In genomic region chr11:45853616-45854219, GRCh38 we compare ENCODE assay signal across 21 cellular contexts. TPM values are rescaled to one million over a fixed set of nuclear protein-coding genes. Genes with fewer than 3 reads are reported as not detected.
DNase-seq lines count a peak whose midpoint lies in the region; ATAC-seq and TF ChIP-seq lines count a peak whose summit lies in the region.
"Had no signal": no experiment of that assay in that cellular context is flagged by ENCODE, and none has a peak within 500 bp of the region (broad histone marks: within the 10 kb centered on the region; RNA-seq: fewer than 3 reads in every experiment).

No MANE protein-coding gene starts in this region.

- no peaks in the 10 kb centered on the region for H3K9me3 Mint-ChIP-seq in CD4-positive, CD25-positive, alpha-beta regulatory T cell
- no peaks in the 10 kb centered on the region for H3K9me3 Mint-ChIP-seq in Calu3 (ENCODE audit: low read depth, unreplicated experiment)
- H3K9me3 Mint-ChIP-seq: activated CD4-positive, alpha-beta memory T cell treated with anti-CD3 and anti-CD28 coated beads, Interleukin-2, amount 10 ng/mL, durations not matched to agents 7 days and 5 days; activated T-cell treated with anti-CD3 and anti-CD28 coated beads, Interleukin-2, amount 50 U/mL, for 24 hours had no signal

- H3K9me3 ChIP-seq in CD4-positive, CD25-positive, alpha-beta regulatory T cell (ENCODE audit: control insufficient read depth in 2 of 2, low read length in 2 of 2): no peaks in the 10 kb centered on the region
- H3K9me3 ChIP-seq in right cardiac atrium (ENCODE audit: control insufficient read depth, low read length): no peaks in the 10 kb centered on the region
- H3K9me3 ChIP-seq: mucosa of descending colon, neutrophil, uterus had no signal

- H3K27ac Mint-ChIP-seq in CD4-positive, CD25-positive, alpha-beta regulatory T cell: peak overlapping the region in 2 of 3 donors; percentile 63
- H3K27ac Mint-ChIP-seq in Calu3 (ENCODE audit: unreplicated experiment): no peak overlapping the region
- H3K27ac Mint-ChIP-seq: activated CD4-positive, alpha-beta memory T cell treated with anti-CD3 and anti-CD28 coated beads, Interleukin-2, amount 10 ng/mL, durations not matched to agents 7 days and 5 days; activated T-cell treated with anti-CD3 and anti-CD28 coated beads, Interleukin-2, amount 50 U/mL, for 24 hours had no signal

- no peak overlapping the region for H3K27ac ChIP-seq in CD4-positive, CD25-positive, alpha-beta regulatory T cell (ENCODE audit: insufficient read depth, low read length, poor library complexity, severe bottlenecking)
- H3K27ac ChIP-seq in caudate nucleus (ENCODE audit: low read depth, low read length) (peak overlapping the region; percentile 11), right cardiac atrium (ENCODE audit: low read length) (peak overlapping the region; percentile 87), rectal smooth muscle tissue (ENCODE audit: low read depth, low read length) (peak overlapping the region; percentile 57)
- H3K27ac ChIP-seq: brain microvascular endothelial cell, neutrophil had no signal

- BruUV-seq in Calu3 (replicated peaks; lab: Mats Ljungman, UMichigan): no TSS peak

- peaks cover 42% of the 10 kb centered on the region for H3K36me3 ChIP-seq in CD4-positive, CD25-positive, alpha-beta regulatory T cell (ENCODE audit: control insufficient read depth, insufficient read depth, low read length)
- peaks cover 9% of the 10 kb centered on the region for H3K36me3 ChIP-seq in rectal smooth muscle tissue (ENCODE audit: control insufficient read depth, insufficient read depth, low read length)
- H3K36me3 ChIP-seq: uterus had no signal

- DNase-seq in CD4-positive, CD25-positive, alpha-beta regulatory T cell: no peak
- DNase-seq in caudate nucleus (lab: John Stamatoyannopoulos, UW) (peak in 44 of 61 donors; percentile 18 to 91 (median 52)), right cardiac atrium (peak; percentile 63 to 83 (median 81)), GM19240 (ENCODE audit: insufficient read length, low spot score) (no peak), NCI-H748 treated with DMSO at 0.1 percent for 48 hours (lab: John Stamatoyannopoulos, UW) (no peak), Calu3 (no peak)
- DNase-seq: activated CD4-positive, alpha-beta memory T cell treated with anti-CD3 and anti-CD28 coated beads, Interleukin-2, amount 10 ng/mL, durations not matched to agents 7 days and 5 days; activated naive CD4-positive, alpha-beta T cell treated with anti-CD3 and anti-CD28 coated beads, Interleukin-2, amount 50 U/mL, for 16 hours; activated T-cell treated with anti-CD3 and anti-CD28 coated beads, Interleukin-2, amount 50 U/mL, for 24 hours; brain microvascular endothelial cell; effector CD4-positive, alpha-beta T cell; GOT3; islet precursor cell; KBM-7; mucosa of descending colon; NCI-H1092; SW 1271; uterus had no signal

- H3K4me1 Mint-ChIP-seq in CD4-positive, CD25-positive, alpha-beta regulatory T cell: peaks cover 6 to 46% (median 32%) of the 10 kb centered on the region in 4 donors
- peaks cover 4% of the 10 kb centered on the region for H3K4me1 Mint-ChIP-seq in Calu3 (ENCODE audit: low read depth, unreplicated experiment)

- H3K27me3 ChIP-seq in CD4-positive, CD25-positive, alpha-beta regulatory T cell (ENCODE audit: control insufficient read depth, insufficient read depth, low read length): no peaks in the 10 kb centered on the region
- H3K27me3 ChIP-seq in right cardiac atrium (ENCODE audit: control insufficient read depth, insufficient read depth) (no peaks in the 10 kb centered on the region), rectal smooth muscle tissue (ENCODE audit: control insufficient read depth, insufficient read depth, low read length) (no peaks in the 10 kb centered on the region)
- H3K27me3 ChIP-seq: brain microvascular endothelial cell, neutrophil, uterus had no signal

- intact Hi-C loops in right cardiac atrium (cut with DNase I) (no loop called here), Calu3 (cut with micrococcal nuclease; ENCODE audit: unreplicated experiment) (no loop called here)

- peaks cover 17% of the 10 kb centered on the region for H3K4me1 ChIP-seq in CD4-positive, CD25-positive, alpha-beta regulatory T cell (ENCODE audit: control insufficient read depth, insufficient read depth, low read length, poor library complexity, severe bottlenecking)
- H3K4me1 ChIP-seq in right cardiac atrium (ENCODE audit: control insufficient read depth, insufficient read depth, low read length): peaks cover 37% of the 10 kb centered on the region
- H3K4me1 ChIP-seq in rectal smooth muscle tissue (ENCODE audit: control insufficient read depth, insufficient read depth, low read length): peaks cover 68% of the 10 kb centered on the region

- no peak overlapping the region for H3K4me3 Mint-ChIP-seq in CD4-positive, CD25-positive, alpha-beta regulatory T cell
- no peak overlapping the region for H3K4me3 Mint-ChIP-seq in Calu3 (ENCODE audit: low read depth, unreplicated experiment)
- H3K4me3 Mint-ChIP-seq: activated CD4-positive, alpha-beta memory T cell treated with anti-CD3 and anti-CD28 coated beads, Interleukin-2, amount 10 ng/mL, durations not matched to agents 7 days and 5 days; activated T-cell treated with anti-CD3 and anti-CD28 coated beads, Interleukin-2, amount 50 U/mL, for 24 hours had no signal

- no peak overlapping the region for H3K4me3 ChIP-seq in CD4-positive, CD25-positive, alpha-beta regulatory T cell (ENCODE audit: low read depth, low read length)
- H3K4me3 ChIP-seq in right cardiac atrium (ENCODE audit: low read length) (no peak overlapping the region), rectal smooth muscle tissue (ENCODE audit: low read length) (no peak overlapping the region)
- H3K4me3 ChIP-seq: mucosa of descending colon, uterus had no signal

- CTCF ChIA-PET in Calu3 (lab: Charles Lee): interaction anchor here (0.6 kb wide), 1 partner anchor 80 kb away, joined by 3 read pairs; no protein-coding TSS in a partner anchor

- no peak overlapping the region for H3K9ac ChIP-seq in rectal smooth muscle tissue (ENCODE audit: low read length)

- H3K27me3 Mint-ChIP-seq in CD4-positive, CD25-positive, alpha-beta regulatory T cell: no peaks in the 10 kb centered on the region
- H3K27me3 Mint-ChIP-seq in Calu3 (ENCODE audit: unreplicated experiment): no peaks in the 10 kb centered on the region
- H3K27me3 Mint-ChIP-seq: activated CD4-positive, alpha-beta memory T cell treated with anti-CD3 and anti-CD28 coated beads, Interleukin-2, amount 10 ng/mL, durations not matched to agents 7 days and 5 days; activated T-cell treated with anti-CD3 and anti-CD28 coated beads, Interleukin-2, amount 50 U/mL, for 24 hours had no signal

- no peak for TF ChIP-seq CTCF in Calu3 (IDR thresholded peaks at IDR 0.05; ENCODE audit: unreplicated experiment)

- ATAC-seq in CD4-positive, CD25-positive, alpha-beta regulatory T cell (ENCODE audit: low read depth in 2 of 2): no peak
- ATAC-seq in right cardiac atrium (peak; percentile 70), HG03520 (IDR thresholded peaks at IDR 0.05; ENCODE audit: unreplicated experiment) (no peak)
- ATAC-seq: mucosa of descending colon had no signal

- peaks cover 28% of the 10 kb centered on the region for H3K36me3 Mint-ChIP-seq in CD4-positive, CD25-positive, alpha-beta regulatory T cell
- no peaks in the 10 kb centered on the region for H3K36me3 Mint-ChIP-seq in Calu3 (ENCODE audit: insufficient read depth, unreplicated experiment)

- 56% methylated on average over 5 of the region's 5 CpGs for WGBS in right cardiac atrium

RNA-seq across cellular contexts. Expression of gene CRY2, which starts 6.4 kb away (rescaled TPM):
- total RNA-seq in CD4-positive, CD25-positive, alpha-beta regulatory T cell: 183 TPM
- polyA plus RNA-seq in CD4-positive, CD25-positive, alpha-beta regulatory T cell: 10 to 100 TPM; 23.4 to 34.1 (median 27.0) TPM
- total RNA-seq in right cardiac atrium (10 to 100 TPM; 67.7 to 82.1 (median 74.4) TPM), Calu3 (2022) (14.9 and 16.1 TPM in 2 replicates)
- polyA plus RNA-seq in right cardiac atrium: 34.3 TPM

RNA-seq across cellular contexts. Expression of gene MAPK8IP1, which starts 31.7 kb away (rescaled TPM):
- 4.1 TPM for total RNA-seq in CD4-positive, CD25-positive, alpha-beta regulatory T cell
- under 1 TPM in 1 of 4 donors, not detected in 3; 0.18 TPM for polyA plus RNA-seq in CD4-positive, CD25-positive, alpha-beta regulatory T cell
- 1 to 10 TPM; 5.8 to 7.4 (median 6.3) TPM for total RNA-seq in right cardiac atrium
- polyA plus RNA-seq in right cardiac atrium: 6.4 TPM
- 4.1 and 4.9 TPM in 2 replicates for total RNA-seq in Calu3 (2022)

RNA-seq across cellular contexts. Expression of gene SLC35C1, which starts 48.8 kb away (rescaled TPM):
- 8.1 TPM for total RNA-seq in CD4-positive, CD25-positive, alpha-beta regulatory T cell
- 10 to 100 TPM in 3 of 4 donors, 1 to 10 TPM in 1; 9.2 to 18.4 (median 13.6) TPM for polyA plus RNA-seq in CD4-positive, CD25-positive, alpha-beta regulatory T cell
- 10 to 100 TPM in 1 of 4 donors, 1 to 10 TPM in 3; 7.6 to 11.4 (median 9.0) TPM for total RNA-seq in right cardiac atrium
- 7.3 TPM for polyA plus RNA-seq in right cardiac atrium
- 18.1 and 20.5 TPM in 2 replicates for total RNA-seq in Calu3 (2022)

RNA-seq across cellular contexts. Expression of gene FREY1, which starts 53.4 kb away (rescaled TPM):
- total RNA-seq in CD4-positive, CD25-positive, alpha-beta regulatory T cell: 1.8 TPM
- polyA plus RNA-seq in CD4-positive, CD25-positive, alpha-beta regulatory T cell: not detected
- under 1 TPM in 3 of 4 donors, not detected in 1; 0.42 to 0.68 (median 0.50) TPM for total RNA-seq in right cardiac atrium
- 0.18 TPM for polyA plus RNA-seq in right cardiac atrium
- total RNA-seq in Calu3 (2022): 0.99 and 2.1 TPM in 2 replicates

Comparison
In these comparisons a context has a peak if more than half of its experiments do, and no peak if none do; other contexts are left out.
1. ATAC-seq: peak in right cardiac atrium (2 of 2); none in CD4-positive, CD25-positive, alpha-beta regulatory T cell (0 of 2) and HG03520 (single experiment).
2. DNase-seq: peak in caudate nucleus (44 of 61) and right cardiac atrium (3 of 3); none in CD4-positive, CD25-positive, alpha-beta regulatory T cell (0 of 3), GM19240 (single experiment), NCI-H748 treated with DMSO at 0.1 percent for 48 hours (single experiment) and Calu3 (single experiment).